ENCODE assay signal across 18 cellular contexts in the genomic region with DNA sequence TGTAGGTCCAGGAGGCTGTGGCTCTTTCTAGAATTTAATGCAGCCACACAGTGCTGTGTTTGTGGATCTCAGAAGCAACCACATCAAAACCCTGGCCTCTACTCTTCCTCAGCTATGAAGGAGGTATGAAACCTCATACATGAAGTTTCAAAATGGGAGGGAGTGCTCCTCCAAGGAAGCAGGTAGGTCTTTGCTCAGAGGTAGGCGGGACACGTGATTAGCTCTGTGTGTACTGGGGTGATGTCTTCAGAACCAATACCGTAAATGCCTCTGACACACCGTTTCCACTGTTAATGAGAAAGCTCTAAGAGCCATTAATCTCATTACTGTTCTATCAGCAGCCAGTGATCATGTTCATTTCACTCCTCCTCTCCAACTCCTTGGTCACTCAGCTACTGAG.
DNase-seq lines count a peak whose midpoint lies in the region; ATAC-seq and TF ChIP-seq lines count a peak whose summit lies in the region.
"Had no signal": no experiment of that assay in that cellular context is flagged by ENCODE, and none has a peak within 500 bp of the region (broad histone marks: within the 10 kb centered on the region; RNA-seq: fewer than 3 reads in every experiment).

No MANE protein-coding gene starts in this region.

- no peaks in the 10 kb centered on the region for H3F3A ChIP-seq in GM23338 (replicated peaks; ENCODE audit: low read depth)

- no peak for ATAC-seq in GM23338

- H3K27ac Mint-ChIP-seq in activated T-helper 2 cell treated with anti-CD3 and anti-CD28 coated beads, Interferon-gamma antibody, Interleukin-2, Interleukin-4, amounts not matched to agents 10 μg/mL and 5 μg/mL and 100 μg/mL, durations not matched to agents 14 hours and 24 hours and 36 hours, result peak overlapping the region; percentile 63
- H3K27ac Mint-ChIP-seq in neural crest cell (ENCODE audit: unreplicated experiment) (peak overlapping the region; percentile 92), GM23338 (no peak overlapping the region), type B pancreatic cell (no peak overlapping the region)
- H3K27ac Mint-ChIP-seq: dendritic cell treated with granulocyte-macrophage colony-stimulating factor and Interleukin-4, amounts not matched to agents 40 ng/mL and 50 ng/mL, for 4 days had no signal

- H3K4me1 ChIP-seq in GM23338 (ENCODE audit: insufficient read depth), result peaks cover 10% of the 10 kb centered on the region

- H3K27me3 ChIP-seq in GM23338 (ENCODE audit: insufficient read depth), result no peaks in the 10 kb centered on the region
- H3K27me3 ChIP-seq: cardiac muscle cell had no signal

- H2AFZ ChIP-seq in GM23338, result no peak overlapping the region

- H3K4me1 Mint-ChIP-seq in activated T-helper 2 cell treated with anti-CD3 and anti-CD28 coated beads, Interferon-gamma antibody, Interleukin-2, Interleukin-4, amounts not matched to agents 10 μg/mL and 5 μg/mL and 100 μg/mL, durations not matched to agents 14 hours and 24 hours and 36 hours (ENCODE audit: low read depth), result peaks cover 62% of the 10 kb centered on the region
- H3K4me1 Mint-ChIP-seq in neural crest cell (peaks cover 12% of the 10 kb centered on the region), GM23338 (peaks cover 15% of the 10 kb centered on the region), type B pancreatic cell (ENCODE audit: unreplicated experiment) (no peaks in the 10 kb centered on the region)

- H4K20me1 ChIP-seq in GM23338 (replicated peaks; ENCODE audit: insufficient read depth), result no peaks in the 10 kb centered on the region

- DNase-seq in activated CD8-positive, alpha-beta memory T cell treated with anti-CD3 and anti-CD28 coated beads, Interleukin-2, amount 50 U/mL, for 4 hours, result peak; percentile 23
- DNase-seq in activated CD8-positive, alpha-beta memory T cell treated with anti-CD3 and anti-CD28 coated beads, Interleukin-2, amount 50 U/mL, for 48 hours, result no peak
- DNase-seq in activated T-helper 2 cell treated with anti-CD3 and anti-CD28 coated beads, Interferon-gamma antibody, Interleukin-2, Interleukin-4, amounts not matched to agents 10 μg/mL and 5 μg/mL and 100 μg/mL, durations not matched to agents 14 hours and 24 hours and 36 hours (ENCODE audit: low spot score), result no peak
- DNase-seq in neural crest cell (ENCODE audit: low read depth, low spot score) (no peak), GM23338 (ENCODE audit: low spot score) (no peak), 8988T (no peak), type B pancreatic cell (ENCODE audit: extremely low spot score, unreplicated experiment) (no peak)
- DNase-seq: anterior cingulate cortex, GOT3, KBM-7, NCI-H1694, NCI-H748 treated with DMSO at 0.1 percent for 48 hours, occipital lobe, OCI-M1, substantia nigra had no signal

- no peaks in the 10 kb centered on the region for H3K9me3 ChIP-seq in KOPT-K1 (ENCODE audit: insufficient read depth, low read length, poor library complexity, severe bottlenecking)

- H3K27ac ChIP-seq in KOPT-K1 (ENCODE audit: low read depth, low read length, poor library complexity, severe bottlenecking), result peak overlapping the region; percentile 45
- H3K27ac ChIP-seq in GM23338 (ENCODE audit: low read depth), result no peak overlapping the region
- H3K27ac ChIP-seq: cardiac muscle cell had no signal

- no peaks in the 10 kb centered on the region for H3K79me2 ChIP-seq in GM23338 (replicated peaks; ENCODE audit: insufficient read depth)

- intact Hi-C loops in activated T-helper 2 cell treated with anti-CD3 and anti-CD28 coated beads, Interferon-gamma antibody, Interleukin-2, Interleukin-4, amounts not matched to agents 10 μg/mL and 5 μg/mL and 100 μg/mL, durations not matched to agents 14 hours and 24 hours and 36 hours (cut with micrococcal nuclease), result no loop called here

- no peaks in the 10 kb centered on the region for H3K27me3 Mint-ChIP-seq in activated T-helper 2 cell treated with anti-CD3 and anti-CD28 coated beads, Interferon-gamma antibody, Interleukin-2, Interleukin-4, amounts not matched to agents 10 μg/mL and 5 μg/mL and 100 μg/mL, durations not matched to agents 14 hours and 24 hours and 36 hours (ENCODE audit: low read depth)
- no peaks in the 10 kb centered on the region for H3K27me3 Mint-ChIP-seq in neural crest cell (ENCODE audit: low read depth)
- H3K27me3 Mint-ChIP-seq in GM23338 (ENCODE audit: insufficient read depth, low read depth, poor library complexity), result peaks cover 1% of the 10 kb centered on the region
- peaks cover 10% of the 10 kb centered on the region for H3K27me3 Mint-ChIP-seq in type B pancreatic cell

- H3K9me3 Mint-ChIP-seq in activated T-helper 2 cell treated with anti-CD3 and anti-CD28 coated beads, Interferon-gamma antibody, Interleukin-2, Interleukin-4, amounts not matched to agents 10 μg/mL and 5 μg/mL and 100 μg/mL, durations not matched to agents 14 hours and 24 hours and 36 hours, result peaks cover 4% of the 10 kb centered on the region
- H3K9me3 Mint-ChIP-seq in neural crest cell, result peaks cover 5% of the 10 kb centered on the region
- H3K9me3 Mint-ChIP-seq in GM23338, result 0 out of 3 replicates have a peak, but pooled peaks cover 2% of the 10 kb centered on the region
- no peaks in the 10 kb centered on the region for H3K9me3 Mint-ChIP-seq in type B pancreatic cell
- H3K9me3 Mint-ChIP-seq: dendritic cell treated with granulocyte-macrophage colony-stimulating factor and Interleukin-4, amounts not matched to agents 40 ng/mL and 50 ng/mL, for 4 days had no signal

- peaks cover 3% of the 10 kb centered on the region; the same call in 1 of the 2 replicates for H3K9me2 ChIP-seq in GM23338 (ENCODE audit: insufficient read depth)

- peaks cover 13% of the 10 kb centered on the region for H3K36me3 Mint-ChIP-seq in activated T-helper 2 cell treated with anti-CD3 and anti-CD28 coated beads, Interferon-gamma antibody, Interleukin-2, Interleukin-4, amounts not matched to agents 10 μg/mL and 5 μg/mL and 100 μg/mL, durations not matched to agents 14 hours and 24 hours and 36 hours (ENCODE audit: low read depth)
- peaks cover 7% of the 10 kb centered on the region for H3K36me3 Mint-ChIP-seq in neural crest cell (ENCODE audit: low read depth)
- H3K36me3 Mint-ChIP-seq in GM23338 (ENCODE audit: low read depth), result peaks cover 2% of the 10 kb centered on the region; the same call in 1 of the 3 replicates
- no peaks in the 10 kb centered on the region for H3K36me3 Mint-ChIP-seq in type B pancreatic cell

- H3K36me3 ChIP-seq in KOPT-K1 (ENCODE audit: insufficient read depth, low read length), result no peaks in the 10 kb centered on the region
- no peaks in the 10 kb centered on the region for H3K36me3 ChIP-seq in GM23338 (ENCODE audit: insufficient read depth)
- H3K36me3 ChIP-seq: cardiac muscle cell had no signal

- H3K4me2 ChIP-seq in GM23338, result no peak overlapping the region

- no peak overlapping the region for H3K4me3 Mint-ChIP-seq in activated T-helper 2 cell treated with anti-CD3 and anti-CD28 coated beads, Interferon-gamma antibody, Interleukin-2, Interleukin-4, amounts not matched to agents 10 μg/mL and 5 μg/mL and 100 μg/mL, durations not matched to agents 14 hours and 24 hours and 36 hours (ENCODE audit: low read depth)
- H3K4me3 Mint-ChIP-seq in neural crest cell, result no peak overlapping the region
- H3K4me3 Mint-ChIP-seq in GM23338, result no peak overlapping the region
- no peak overlapping the region for H3K4me3 Mint-ChIP-seq in type B pancreatic cell
- H3K4me3 Mint-ChIP-seq: dendritic cell treated with granulocyte-macrophage colony-stimulating factor and Interleukin-4, amounts not matched to agents 40 ng/mL and 50 ng/mL, for 4 days had no signal

- no peak overlapping the region for H3K4me3 ChIP-seq in GM23338
- H3K4me3 ChIP-seq: cardiac muscle cell had no signal

- TF ChIP-seq CTCF in neural crest cell (conservative IDR thresholded peaks at IDR 0.05) (no peak), GM23338 (conservative IDR thresholded peaks at IDR 0.05; ENCODE audit: low read depth in 2 of 2) (no peak), type B pancreatic cell (conservative IDR thresholded peaks at IDR 0.05) (no peak)

TF ChIP-seq in GM23338, 12 proteins besides CTCF, POLR2A, EP300 and RAD21 (continues in another document):
- TF ChIP-seq EZH2phosphoT487 (IDR thresholded peaks at IDR 0.05; ENCODE audit: unreplicated experiment) (no peak), STAT1 (IDR thresholded peaks at IDR 0.05; ENCODE audit: unreplicated experiment) (no peak), JUNB (IDR thresholded peaks at IDR 0.05; ENCODE audit: unreplicated experiment) (no peak), ZNF114 (CRISPR knock-in tag; IDR thresholded peaks at IDR 0.05) (no peak), POLR2AphosphoS5 (IDR thresholded peaks at IDR 0.05; ENCODE audit: low read depth) (no peak)

Comparison
In these comparisons a context has a peak if more than half of its experiments do, and no peak if none do; other contexts are left out.
1. H3K27ac Mint-ChIP-seq: peak in activated T-helper 2 cell treated with anti-CD3 and anti-CD28 coated beads, Interferon-gamma antibody, Interleukin-2, Interleukin-4, amounts not matched to agents 10 μg/mL and 5 μg/mL and 100 μg/mL, durations not matched to agents 14 hours and 24 hours and 36 hours (single experiment) and neural crest cell (single experiment); none in GM23338 (single experiment) and type B pancreatic cell (single experiment).